Comparison of ENCODE assay signal across 1 cellular context in the genomic region with DNA sequence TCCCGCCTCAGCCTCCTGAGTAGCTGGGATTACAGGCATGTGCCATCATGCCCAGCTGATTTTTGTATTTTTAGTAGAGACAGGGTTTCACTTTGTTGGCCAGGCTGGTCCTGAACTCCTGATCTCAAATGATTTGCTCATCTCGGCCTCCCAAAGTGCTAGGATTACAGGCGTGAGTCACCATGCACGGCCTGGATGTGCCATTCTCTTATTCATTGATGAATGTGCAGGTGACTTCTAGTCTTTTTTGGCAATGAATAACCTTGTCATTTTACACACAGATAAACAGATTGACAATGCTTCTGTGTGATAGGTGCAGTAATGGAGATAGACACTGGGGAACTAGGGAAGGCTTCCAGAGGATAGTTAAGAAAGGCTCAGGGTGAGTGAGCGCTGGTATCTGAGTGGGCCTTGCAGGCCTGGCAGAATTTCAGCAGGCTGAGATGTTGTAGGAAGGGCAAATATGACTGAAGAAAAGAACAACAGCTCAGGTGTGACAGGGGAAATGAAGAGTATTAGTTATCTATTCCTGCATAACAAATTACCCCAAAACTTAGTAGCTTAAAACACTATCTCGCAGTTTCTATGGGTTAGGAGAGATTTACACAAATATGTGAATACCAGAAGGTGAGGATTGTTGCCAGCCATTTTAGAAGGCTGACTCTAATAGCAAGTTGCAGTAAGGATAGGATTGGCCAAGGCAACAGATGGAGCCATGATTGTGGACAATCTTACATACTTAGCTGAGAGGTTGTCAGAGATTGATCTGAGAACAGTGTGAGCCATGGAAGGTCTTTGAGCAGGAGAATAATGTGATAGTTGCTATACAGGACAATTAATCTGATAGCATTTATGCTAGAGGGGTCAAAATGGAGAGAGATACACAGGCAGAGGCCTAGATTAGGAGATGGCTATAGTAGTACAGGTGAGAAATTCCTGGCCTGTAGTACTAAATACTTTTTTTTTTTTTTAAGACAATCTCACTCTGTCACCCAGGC.
TF ChIP-seq lines count a peak whose summit lies in the region.

No MANE protein-coding gene starts in this region.

TF ChIP-seq in WTC11, 78 proteins besides CTCF, POLR2A, EP300 and RAD21 (continued from another document):
- TF ChIP-seq IRF2 (CRISPR knock-in tag; IDR thresholded peaks at IDR 0.05; ENCODE audit: borderline replicate concordance, low read depth): no peak
- TF ChIP-seq NFE2L1 (CRISPR knock-in tag; IDR thresholded peaks at IDR 0.05): no peak
- TF ChIP-seq, protein P1, sequence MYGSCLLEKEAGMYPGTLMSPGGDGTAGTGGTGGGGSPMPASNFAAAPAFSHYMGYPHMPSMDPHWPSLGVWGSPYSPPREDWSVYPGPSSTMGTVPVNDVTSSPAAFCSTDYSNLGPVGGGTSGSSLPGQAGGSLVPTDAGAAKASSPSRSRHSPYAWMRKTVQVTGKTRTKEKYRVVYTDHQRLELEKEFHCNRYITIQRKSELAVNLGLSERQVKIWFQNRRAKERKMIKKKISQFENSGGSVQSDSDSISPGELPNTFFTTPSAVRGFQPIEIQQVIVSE (CRISPR knock-in tag; IDR thresholded peaks at IDR 0.05; ENCODE audit: borderline replicate concordance): no peak
